Comparison of ENCODE assay signal across 8 cellular contexts in genomic region chrX:16836371-16836770, GRCh38. TPM values are rescaled to one million over a fixed set of nuclear protein-coding genes. Genes with fewer than 3 reads are reported as not detected.
DNase-seq lines count a peak whose midpoint lies in the region; ATAC-seq and TF ChIP-seq lines count a peak whose summit lies in the region.

No MANE protein-coding gene starts in this region.

- CTCF ChIA-PET in MCF 10A (lab: Yijun Ruan, JAX), result interaction anchor here (1.0 to 5.6 kb wide), 3 partner anchors 9 to 210 kb away, joined by 6 to 41 read pairs (median 6); no protein-coding TSS in a partner anchor

- H3K36me3 ChIP-seq in breast epithelium (no peaks in the 10 kb centered on the region), tibial nerve (peaks cover 0 to 33% (median 0%) of the 10 kb centered on the region in 3 donors)

- BruUV-seq in MCF 10A (replicated peaks; lab: Mats Ljungman, UMichigan), result no TSS peak

- POLR2A ChIA-PET in MCF 10A (lab: Yijun Ruan, JAX), result interaction anchor here (0.6 kb wide), 1 partner anchor 8 kb away, joined by 4 read pairs; no protein-coding TSS in a partner anchor

- no peak for ATAC-seq in esophagus mucosa
- no peak for ATAC-seq in HG03521 (IDR thresholded peaks at IDR 0.05; ENCODE audit: unreplicated experiment)

- H3K4me1 ChIP-seq in breast epithelium (no peaks in the 10 kb centered on the region), tibial nerve (no peaks in the 10 kb centered on the region)

- peaks cover 62% of the 10 kb centered on the region for H3K36me3 Mint-ChIP-seq in MCF 10A (ENCODE audit: insufficient read depth, unreplicated experiment)

- TF ChIP-seq CTCF in MCF 10A (IDR thresholded peaks at IDR 0.05; ENCODE audit: unreplicated experiment) (peak; percentile 9), breast epithelium (IDR thresholded peaks at IDR 0.05) (no peak), tibial nerve (IDR thresholded peaks at IDR 0.05) (peak in 4 of 5 experiments; percentile 15 to 29 (median 26))

- H3K9me3 ChIP-seq in breast epithelium (no peaks in the 10 kb centered on the region), tibial nerve (no peaks in the 10 kb centered on the region)

- 55 to 67% methylated on average over 7 to 9 of the region's 9 CpGs for WGBS in tibial nerve, 2 donors

- peaks cover 15% of the 10 kb centered on the region for H3K4me1 Mint-ChIP-seq in MCF 10A (ENCODE audit: insufficient read depth, unreplicated experiment)

- H3K27me3 ChIP-seq in breast epithelium, result no peaks in the 10 kb centered on the region
- no peaks in the 10 kb centered on the region for H3K27me3 ChIP-seq in tibial nerve

- H3K4me3 ChIP-seq in breast epithelium, result no peak overlapping the region
- no peak overlapping the region for H3K4me3 ChIP-seq in tibial nerve

- no peaks in the 10 kb centered on the region for H3K27me3 Mint-ChIP-seq in MCF 10A (ENCODE audit: insufficient read depth, unreplicated experiment)

- TF ChIP-seq EP300 in tibial nerve (IDR thresholded peaks at IDR 0.05), result no peak

- no peak overlapping the region for H3K27ac Mint-ChIP-seq in MCF 10A (ENCODE audit: low read depth, unreplicated experiment)

- H3K27ac ChIP-seq in breast epithelium (no peak overlapping the region), tibial nerve (no peak overlapping the region)

- H3K9me3 Mint-ChIP-seq in MCF 10A (ENCODE audit: unreplicated experiment), result no peaks in the 10 kb centered on the region

- no peak for TF ChIP-seq POLR2A in breast epithelium (IDR thresholded peaks at IDR 0.05)
- TF ChIP-seq POLR2A in tibial nerve (IDR thresholded peaks at IDR 0.05), result no peak

- H3K4me3 Mint-ChIP-seq in MCF 10A (ENCODE audit: unreplicated experiment), result no peak overlapping the region

- DNase-seq in MCF 10A (ENCODE audit: unreplicated experiment), result no peak
- DNase-seq in breast epithelium (ENCODE audit: low spot score in 2 of 2), result no peak
- DNase-seq in RPMI7951 (ENCODE audit: low read depth), result peak; percentile 68
- DNase-seq in germinal center (ENCODE audit: low spot score), result peak; percentile 8
- no peak for DNase-seq in tibial nerve (ENCODE audit: low spot score in 2 of 2)
- no peak for DNase-seq in GDM1 (lab: John Stamatoyannopoulos, UW)

- intact Hi-C loops in MCF 10A (cut with micrococcal nuclease) (no loop called here), breast epithelium (cut with DNase I; ENCODE audit: low total_unique reads) (loop anchor here (5.0 kb wide), 1 partner anchor 1011 kb away; no protein-coding TSS in a partner anchor)

RNA-seq across cellular contexts. Expression of gene RBBP7, which starts 33.8 kb away (rescaled TPM):
- total RNA-seq in MCF 10A (2022) (81.9 and 95.2 TPM in 2 replicates), breast epithelium (10 to 100 TPM; 79.3 to 89.5 (median 86.4) TPM), tibial nerve (10 to 100 TPM; 69.7 to 85.5 (median 79.2) TPM), esophagus mucosa (72.5 TPM)
- total RNA-seq in RPMI7951 (2014; rRNA removed; shearing (Covaris generic)), result 177 and 260 TPM in 2 replicates

RNA-seq across cellular contexts. Expression of gene TXLNG, which starts 50.1 kb away (rescaled TPM):
- total RNA-seq in MCF 10A (2022) (32.4 and 43.2 TPM in 2 replicates), breast epithelium (10 to 100 TPM; 23.7 to 31.5 (median 25.2) TPM), tibial nerve (10 to 100 TPM; 16.3 to 22.2 (median 20.0) TPM), esophagus mucosa (8.5 TPM)
- 7.1 and 10.3 TPM in 2 replicates for total RNA-seq in RPMI7951 (2014; rRNA removed; shearing (Covaris generic))

Comparison
In these comparisons a context has a peak if more than half of its experiments do, and no peak if none do; other contexts are left out.
1. CTCF ChIP-seq: peak in MCF 10A (single experiment) and tibial nerve (4 of 5); none in breast epithelium (0 of 3).
2. DNase-seq: peak in RPMI7951 (single experiment) and germinal center (single experiment); none in MCF 10A (single experiment), breast epithelium (0 of 2), tibial nerve (0 of 2) and GDM1 (single experiment).